ENCODE assay signal across 28 cellular contexts in the genomic region with DNA sequence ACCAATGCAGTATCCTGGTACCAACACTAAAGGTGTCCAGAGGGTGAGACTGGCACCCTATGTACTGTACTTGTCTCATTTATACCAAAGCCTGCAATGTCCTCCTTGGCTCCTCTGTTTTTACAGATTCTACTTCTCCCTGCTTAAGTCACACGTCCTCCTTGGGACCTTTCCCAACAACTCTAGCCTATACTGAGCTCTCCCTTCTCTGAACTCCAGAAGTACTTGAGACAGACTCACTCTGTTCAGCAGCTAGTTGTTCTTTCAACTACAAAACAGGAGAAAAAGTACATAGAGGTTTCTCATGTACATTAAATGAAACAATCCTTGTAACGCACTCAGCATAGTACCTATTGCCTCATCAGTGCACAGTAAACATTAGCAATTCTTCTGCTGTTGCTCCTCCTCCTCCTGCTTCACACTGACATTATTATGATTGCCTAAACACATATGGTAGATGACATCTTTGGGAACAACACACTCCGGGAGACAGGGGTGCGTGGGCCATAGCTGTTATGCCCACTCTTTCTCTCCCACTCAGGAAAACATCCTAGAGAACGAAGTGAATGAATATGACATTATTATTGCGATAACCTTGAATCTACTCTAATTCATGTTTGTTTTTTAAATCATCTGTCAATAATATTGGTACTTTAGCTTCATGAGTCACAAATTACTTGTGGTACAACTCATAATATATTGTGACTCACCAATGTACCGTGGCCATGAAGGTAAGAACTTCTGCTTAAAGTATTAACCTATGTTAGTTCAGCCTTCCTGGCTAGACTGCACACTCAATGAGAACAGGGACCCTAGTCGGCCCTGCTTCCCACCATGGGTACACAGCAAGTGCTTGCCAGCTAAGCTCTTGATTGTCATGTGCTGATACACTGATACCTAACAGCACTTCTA.
DNase-seq lines count a peak whose midpoint lies in the region; ATAC-seq and TF ChIP-seq lines count a peak whose summit lies in the region.
"Had no signal": no experiment of that assay in that cellular context is flagged by ENCODE, and none has a peak within 500 bp of the region (broad histone marks: within the 10 kb centered on the region; RNA-seq: fewer than 3 reads in every experiment).

No MANE protein-coding gene starts in this region.

- H2BK15ac ChIP-seq in IMR-90 (ENCODE audit: low read depth, low read length): no peak overlapping the region

- H3K79me1 ChIP-seq in IMR-90 (ENCODE audit: low read depth in 1 of 2, low read length in 2 of 2): no peaks in the 10 kb centered on the region

- no peaks in the 10 kb centered on the region for H4K20me1 ChIP-seq in IMR-90 (ENCODE audit: insufficient read depth, low read length)

- no peak for TF ChIP-seq POLR2A in IMR-90 (IDR thresholded peaks at IDR 0.05; ENCODE audit: low read depth, low read length)

- H4K8ac ChIP-seq in IMR-90 (ENCODE audit: low read depth in 2 of 2, low read length in 2 of 2): no peak overlapping the region

- no peak overlapping the region for H4K5ac ChIP-seq in IMR-90 (ENCODE audit: low read depth, low read length)

- no peak overlapping the region for H3K18ac ChIP-seq in IMR-90 (ENCODE audit: low read depth, low read length)

- H3K27me3 ChIP-seq in ACC112 (ENCODE audit: insufficient read depth, low read length) (no peaks in the 10 kb centered on the region), IMR-90 (ENCODE audit: control insufficient read depth, insufficient read depth, low read length) (peaks cover 11% of the 10 kb centered on the region)
- H3K27me3 ChIP-seq: BE2C, gastrocnemius medialis, suprapubic skin had no signal

- H3K27ac ChIP-seq in ACC112 (ENCODE audit: low read depth, low read length) (no peak overlapping the region), IMR-90 (ENCODE audit: insufficient read depth, low read length) (no peak overlapping the region)
- H3K27ac ChIP-seq: gastrocnemius medialis, HL-60, suprapubic skin, WERI-Rb-1 had no signal

- H2BK20ac ChIP-seq in IMR-90 (ENCODE audit: low read depth, low read length): no peak overlapping the region

- no peak overlapping the region for H2AK9ac ChIP-seq in IMR-90 (replicated peaks; ENCODE audit: low read depth, low read length, poor library complexity)

- no peak for TF ChIP-seq RAD21 in IMR-90 (IDR thresholded peaks at IDR 0.05; ENCODE audit: low read length)

- no peak overlapping the region for H3K14ac ChIP-seq in IMR-90 (replicated peaks; ENCODE audit: low read depth, low read length)

- H3K36me3 ChIP-seq in ACC112 (ENCODE audit: insufficient read depth, low read length) (no peaks in the 10 kb centered on the region), IMR-90 (ENCODE audit: control insufficient read depth, insufficient read depth, low read length) (no peaks in the 10 kb centered on the region)
- H3K36me3 ChIP-seq: BE2C, gastrocnemius medialis, HAP-1, suprapubic skin, WERI-Rb-1 had no signal

- no TSS peak for BruUV-seq in IMR-90 (replicated peaks; lab: Mats Ljungman, UMichigan)

- H3K4me2 ChIP-seq in IMR-90 (ENCODE audit: low read depth, low read length): no peak overlapping the region

- H3K4me3 ChIP-seq in ACC112 (ENCODE audit: low read depth, low read length) (peak overlapping the region; percentile 14; the same call in 1 of the 2 replicates), IMR-90 (ENCODE audit: insufficient read depth, low read depth, low read length) (no peak overlapping the region), astrocyte of the spinal cord (ENCODE audit: low read depth, low read length) (no peak overlapping the region), foreskin fibroblast (ENCODE audit: low read depth in 1 of 2, low read length in 2 of 2) (no peak overlapping the region)
- H3K4me3 ChIP-seq: gastrocnemius medialis, HAP-1, suprapubic skin had no signal

- H3K23ac ChIP-seq in IMR-90 (ENCODE audit: low read depth, low read length): no peak overlapping the region

- POLR2A ChIA-PET in IMR-90 (lab: Charles Lee; ENCODE audit: unreplicated experiment): no interaction called here

- H2AFZ ChIP-seq in ACC112 (ENCODE audit: low read length, unreplicated experiment) (no peak overlapping the region), IMR-90 (replicated peaks; ENCODE audit: low read length, poor library complexity) (no peak overlapping the region)

- H2BK120ac ChIP-seq in IMR-90 (ENCODE audit: low read depth, low read length): no peak overlapping the region

- no peak for TF ChIP-seq CTCF in IMR-90 (conservative IDR thresholded peaks at IDR 0.05; ENCODE audit: low read depth, low read length)
- TF ChIP-seq CTCF in astrocyte of the spinal cord (IDR thresholded peaks at IDR 0.05; ENCODE audit: low read depth, low read length): no peak
- TF ChIP-seq CTCF in foreskin fibroblast (IDR thresholded peaks at IDR 0.05; ENCODE audit: low read depth, low read length): no peak

- ATAC-seq in IMR-90 (ENCODE audit: low read depth) (no peak), HG02678 (IDR thresholded peaks at IDR 0.05; ENCODE audit: unreplicated experiment) (no peak)
- ATAC-seq: activated CD8-positive, alpha-beta memory T cell treated with anti-CD3 and anti-CD28 coated beads, Interleukin-2, amount 10 ng/mL, durations not matched to agents 7 days and 5 days; activated T-cell treated with anti-CD3 and anti-CD28 coated beads, Interleukin-2, amount 50 U/mL, for 72 hours; gastrocnemius medialis; natural killer cell; stimulated activated memory B cell treated with anti-CD40 and anti-IgM and Interleukin-4, amounts not matched to agents 10 μg/mL and 1 μg/mL and 100 μg/mL, for 72 hours had no signal

- in situ Hi-C loops in IMR-90 (cut with MboI; ENCODE audit: low sequenced_read_pairs): no loop called here
- in situ Hi-C loops in astrocyte of the spinal cord (cut with HindIII; ENCODE audit: low sequenced_read_pairs): no loop called here

- no peaks in the 10 kb centered on the region for H3K79me2 ChIP-seq in ACC112 (ENCODE audit: control insufficient read depth, insufficient read depth, low read length, unreplicated experiment)

- no peaks in the 10 kb centered on the region; the same call in none of the 2 replicates for H3K9me3 ChIP-seq in IMR-90 (ENCODE audit: control insufficient read depth, insufficient read depth, low read length)
- H3K9me3 ChIP-seq: BE2C, gastrocnemius medialis, HAP-1, suprapubic skin had no signal

- WGBS in IMR-90 (ENCODE audit: extremely low coverage in 2 of 2, insufficient read length in 1 of 2), 2 experiments: no CpG with 5 or more reads among the region's 8 CpGs

- H2BK5ac ChIP-seq in IMR-90 (ENCODE audit: low read depth, low read length, poor library complexity, severe bottlenecking): no peak overlapping the region

- H3K4me1 ChIP-seq in ACC112 (ENCODE audit: control insufficient read depth, insufficient read depth, low read length, unreplicated experiment) (peaks cover 19% of the 10 kb centered on the region), IMR-90 (ENCODE audit: control insufficient read depth, insufficient read depth, low read length) (no peaks in the 10 kb centered on the region)
- H3K4me1 ChIP-seq: BE2C, gastrocnemius medialis, HAP-1, suprapubic skin had no signal

- CTCF ChIA-PET in IMR-90 (lab: Yijun Ruan, JAX): no interaction called here

- H3K9ac ChIP-seq in IMR-90 (ENCODE audit: low read depth, low read length): no peak overlapping the region

- intact Hi-C loops in IMR-90 (cut with micrococcal nuclease): no loop called here

- H3K9me1 ChIP-seq in IMR-90 (ENCODE audit: insufficient read depth, low read length): no peaks in the 10 kb centered on the region

- H3K56ac ChIP-seq in IMR-90 (ENCODE audit: extremely low read depth, insufficient read depth, low read length): no peak overlapping the region

- dilution Hi-C loops in IMR-90 (cut with HindIII; ENCODE audit: low sequenced_read_pairs, unreplicated experiment): no loop called here

- no peak overlapping the region for H2AK5ac ChIP-seq in IMR-90 (ENCODE audit: low read depth, low read length)

- H3K4ac ChIP-seq in IMR-90 (ENCODE audit: low read depth, low read length): no peak overlapping the region

- DNase-seq in IMR-90 (no peak), astrocyte of the spinal cord (ENCODE audit: low read depth, low spot score) (peak; percentile 30), foreskin fibroblast (peak; percentile 28 to 55), GOT3 (lab: John Stamatoyannopoulos, UW) (no peak), NCI-H1048 (lab: John Stamatoyannopoulos, UW) (no peak)
- DNase-seq in NK-92 treated with Interleukin-12 subunit alpha and Interleukin-12 subunit beta, amount 100 ng/mL, for 24 hours (lab: John Stamatoyannopoulos, UW): no peak
- DNase-seq: activated CD4-positive, alpha-beta T cell treated with anti-CD3 and anti-CD28 coated beads, Interleukin-2, amount 10 ng/mL, durations not matched to agents 7 days and 5 days; activated CD8-positive, alpha-beta memory T cell treated with anti-CD3 and anti-CD28 coated beads, Interleukin-2, amount 10 ng/mL, durations not matched to agents 7 days and 5 days; activated naive CD4-positive, alpha-beta T cell treated with anti-CD3 and anti-CD28 coated beads, Interleukin-2, amount 50 U/mL, for 16 hours; activated T-cell treated with anti-CD3 and anti-CD28 coated beads, Interleukin-2, amount 50 U/mL, for 72 hours; amygdala; BE2C; dermis blood vessel endothelial cell; gastrocnemius medialis; hippocampal formation; immature natural killer cell; natural killer cell; NCI-H1436 treated with DMSO at 0.1 percent for 48 hours; NCI-H524; stimulated activated CD4-positive, alpha-beta T cell treated with anti-CD3 and anti-CD28 coated beads, Interleukin-2, amount 100 ng/mL, for 48 hours; T-helper 9 cell; WERI-Rb-1 had no signal

- H4K91ac ChIP-seq in IMR-90 (ENCODE audit: insufficient read depth, low read depth, low read length): no peak overlapping the region

TF ChIP-seq in IMR-90, 13 proteins besides CTCF, POLR2A, EP300 and RAD21:
- TF ChIP-seq SMC3 (IDR thresholded peaks at IDR 0.05; ENCODE audit: low read depth, low read length) (no peak), CEBPB (IDR thresholded peaks at IDR 0.05; ENCODE audit: low read depth, low read length) (peak; percentile 55)

Comparison
In these comparisons a context has a peak if more than half of its experiments do, and no peak if none do; other contexts are left out.
1. DNase-seq: peak in astrocyte of the spinal cord (single experiment) and foreskin fibroblast (2 of 2); none in IMR-90 (single experiment), GOT3 (single experiment), NCI-H1048 (single experiment) and NK-92 treated with Interleukin-12 subunit alpha and Interleukin-12 subunit beta, amount 100 ng/mL, for 24 hours (single experiment).